ENCODE assay signal across 8 cellular contexts in genomic region chr10:118342638-118343020, GRCh38. TPM values are rescaled to one million over a fixed set of nuclear protein-coding genes. Genes with fewer than 3 reads are reported as not detected.
DNase-seq lines count a peak whose midpoint lies in the region; ATAC-seq and TF ChIP-seq lines count a peak whose summit lies in the region.

No MANE protein-coding gene starts in this region.

- H4K20me1 ChIP-seq in Loucy (ENCODE audit: insufficient read depth, low read length, poor library complexity, severe bottlenecking), result peaks cover 4% of the 10 kb centered on the region

- H2AFZ ChIP-seq in Loucy (ENCODE audit: low read length), result peak overlapping the region; percentile 98

- no peak for TF ChIP-seq CTCF in heart right ventricle (IDR thresholded peaks at IDR 0.05)
- TF ChIP-seq CTCF in Loucy (conservative IDR thresholded peaks at IDR 0.05; ENCODE audit: low read length), result no peak
- TF ChIP-seq CTCF in dorsolateral prefrontal cortex (IDR thresholded peaks at IDR 0.05 in 54 of 56, conservative IDR thresholded peaks at IDR 0.05 in 2 of 56; ENCODE audit: low read depth in 1 of 56, partially characterized antibody in 56 of 56), result peak in 5 of 56 donors; percentile 1 to 11 (median 8)
- no peak for TF ChIP-seq CTCF in nephron (IDR thresholded peaks at IDR 0.05; ENCODE audit: unreplicated experiment in 3 of 3)

- H3K4me1 ChIP-seq in heart right ventricle (peaks cover 0 to 49% (median 41%) of the 10 kb centered on the region in 9 donors), Loucy (ENCODE audit: insufficient read depth, low read length, poor library complexity, severe bottlenecking) (peaks cover 40% of the 10 kb centered on the region)

- H3K4me3 ChIP-seq in heart right ventricle, result peak overlapping the region; percentile 83 to 99 (median 92)
- peak overlapping the region; percentile 83 for H3K4me3 ChIP-seq in Loucy (ENCODE audit: low read length, poor library complexity, severe bottlenecking)
- H3K4me3 ChIP-seq in dorsolateral prefrontal cortex, result peak overlapping the region; percentile 59 to 100 (median 94)

- peaks cover 0 to 15% (median 0%) of the 10 kb centered on the region in 9 donors for H3K36me3 ChIP-seq in heart right ventricle
- no peaks in the 10 kb centered on the region for H3K36me3 ChIP-seq in Loucy (ENCODE audit: insufficient read depth, low read length)

- intact Hi-C loops in heart right ventricle (cut with DNase I) (no loop called here), left ventricle myocardium superior (cut with micrococcal nuclease) (no loop called here), dorsolateral prefrontal cortex (cut with DNase I) (loop anchor here in 1 of 2 donors (5.0 to 10.0 kb wide), 2 partner anchors 295 to 1318 kb away; partner anchors contain the start of gene RAB11FIP2)

- no peaks in the 10 kb centered on the region for H3K9me3 Mint-ChIP-seq in nephron

- H3K9me2 ChIP-seq in Loucy (replicated peaks; ENCODE audit: low read depth, low read length), result no peaks in the 10 kb centered on the region

- 49 to 50% methylated on average over 7 of the region's 7 CpGs for WGBS in heart right ventricle, 2 donors

- no peaks in the 10 kb centered on the region for H3K9me3 ChIP-seq in heart right ventricle
- H3K9me3 ChIP-seq in Loucy (ENCODE audit: insufficient read depth, low read depth, low read length), result no peaks in the 10 kb centered on the region

- H3K4me1 Mint-ChIP-seq in nephron, result peaks cover 22% of the 10 kb centered on the region

- H3F3A ChIP-seq in Loucy (ENCODE audit: low read depth), result no peaks in the 10 kb centered on the region

- peaks cover 44% of the 10 kb centered on the region for H3K79me2 ChIP-seq in Loucy (ENCODE audit: insufficient read depth, low read length)

- H3K9ac ChIP-seq in Loucy (ENCODE audit: low read depth, low read length, poor library complexity, severe bottlenecking), result peak overlapping the region; percentile 86

- no peaks in the 10 kb centered on the region for H3K27me3 Mint-ChIP-seq in nephron (ENCODE audit: low read depth)

- H3K4me3 Mint-ChIP-seq in nephron, result peak overlapping the region; percentile 83 to 95 (median 88)

- H3K36me3 Mint-ChIP-seq in nephron (ENCODE audit: low read depth), result no peaks in the 10 kb centered on the region

- no peaks in the 10 kb centered on the region for H3K27me3 ChIP-seq in heart right ventricle
- H3K27me3 ChIP-seq in Loucy (ENCODE audit: insufficient read depth, low read length, poor library complexity, severe bottlenecking), result no peaks in the 10 kb centered on the region
- H3K27me3 ChIP-seq in dorsolateral prefrontal cortex, result no peaks in the 10 kb centered on the region

- peak overlapping the region; percentile 45 to 82 (median 55) for H3K27ac Mint-ChIP-seq in nephron

- H3K4me2 ChIP-seq in Loucy (ENCODE audit: low read depth, low read length, poor library complexity, severe bottlenecking), result peak overlapping the region; percentile 98

- ATAC-seq in heart right ventricle, result no peak
- no peak for ATAC-seq in left ventricle myocardium superior

- H3K27ac ChIP-seq in heart right ventricle, result peak overlapping the region in 7 of 10 donors; percentile 67 to 94 (median 91)
- H3K27ac ChIP-seq in dorsolateral prefrontal cortex, result peak overlapping the region in 50 of 59 donors; percentile 10 to 92 (median 81)

- DNase-seq in heart right ventricle (no peak), left ventricle myocardium superior (no peak), dorsolateral prefrontal cortex (peak in 3 of 10 donors; percentile 3 to 33 (median 13)), islet precursor cell (no peak), SHP77 treated with DMSO at 0.1 percent for 48 hours (lab: John Stamatoyannopoulos, UW) (no peak)
- no peak for DNase-seq in stimulated activated CD4-positive, alpha-beta T cell treated with anti-CD3 and anti-CD28 coated beads, Interleukin-12 subunit alpha, Interleukin-12 subunit beta, amount 100 ng/mL, for 4 hours

RNA-seq across cellular contexts. Expression of gene FAM204A, which starts 0.5 kb away (rescaled TPM):
- total RNA-seq in heart right ventricle (10 to 100 TPM; 58.1 to 77.7 (median 64.5) TPM), left ventricle myocardium superior (54.0 TPM), dorsolateral prefrontal cortex (100 to 1,000 TPM in 6 of 120 experiments, 10 to 100 TPM in 114; 52.9 to 109 (median 80.0) TPM)
- polyA plus RNA-seq in heart right ventricle, result 10 to 100 TPM; 29.0 to 40.0 TPM
